In genomic region chr6:140897804-140898573, GRCh38 we compare ENCODE assay signal across 13 cellular contexts.
DNase-seq lines count a peak whose midpoint lies in the region; ATAC-seq, FAIRE-seq and TF ChIP-seq lines count a peak whose summit lies in the region.
"Had no signal": no experiment of that assay in that cellular context is flagged by ENCODE, and none has a peak within 500 bp of the region (broad histone marks: within the 10 kb centered on the region; RNA-seq: fewer than 3 reads in every experiment).

No MANE protein-coding gene starts in this region.

- FAIRE-seq in HTR-8/SVneo (lab: Jason Lieb, UNC), result no peak
- no peak for FAIRE-seq in GM12892 (lab: Jason Lieb, UNC)
- FAIRE-seq: islet of Langerhans had no signal

- no peaks in the 10 kb centered on the region for H3K4me1 ChIP-seq in left ventricle myocardium inferior
- H3K4me1 ChIP-seq: neural progenitor cell had no signal

- peak overlapping the region; percentile 8 for H3K4me3 ChIP-seq in left ventricle myocardium inferior
- H3K4me3 ChIP-seq: neural progenitor cell had no signal

- H3K27me3 ChIP-seq in left ventricle myocardium inferior (ENCODE audit: low read depth), result no peaks in the 10 kb centered on the region
- H3K27me3 ChIP-seq: neural progenitor cell had no signal

- DNase-seq in HTR-8/SVneo (ENCODE audit: insufficient read length, low spot score) (peak; percentile 6), RPMI7951 (ENCODE audit: low read depth) (peak; percentile 24), left ventricle myocardium inferior (no peak), COLO668 (lab: John Stamatoyannopoulos, UW; ENCODE audit: unreplicated experiment) (no peak), NCI-H2171 treated with DMSO at 0.1 percent for 48 hours (lab: John Stamatoyannopoulos, UW) (no peak), GM12892 (ENCODE audit: insufficient read length) (no peak)
- DNase-seq: caudate nucleus; stimulated activated CD4-positive, alpha-beta T cell treated with anti-CD3 and anti-CD28 coated beads, Interleukin-4, amount 100 ng/mL, for 24 hours had no signal

- H3K27ac ChIP-seq in C4-2B, result peak overlapping the region; percentile 4; the same call in 1 of the 2 replicates
- H3K27ac ChIP-seq in left ventricle myocardium inferior (replicated peaks), result no peak overlapping the region
- H3K27ac ChIP-seq: neural progenitor cell, VCaP had no signal

- no peaks in the 10 kb centered on the region for H3K36me3 ChIP-seq in left ventricle myocardium inferior
- H3K36me3 ChIP-seq: neural progenitor cell had no signal

- ATAC-seq in GM21619 (IDR thresholded peaks at IDR 0.05; ENCODE audit: unreplicated experiment), result no peak

- H3K9me3 ChIP-seq in left ventricle myocardium inferior (replicated peaks), result peaks cover 25% of the 10 kb centered on the region

- intact Hi-C loops in left ventricle myocardium inferior (cut with micrococcal nuclease), result no loop called here

- no peak for TF ChIP-seq POLR2A in GM12892 (IDR thresholded peaks at IDR 0.05; ENCODE audit: low read depth, low read length)

- TF ChIP-seq CTCF in C4-2B (conservative IDR thresholded peaks at IDR 0.05) (no peak), left ventricle myocardium inferior (IDR thresholded peaks at IDR 0.05; ENCODE audit: borderline replicate concordance) (no peak)

Comparison
In these comparisons a context has a peak if more than half of its experiments do, and no peak if none do; other contexts are left out.
1. DNase-seq: peak in HTR-8/SVneo (single experiment) and RPMI7951 (single experiment); none in left ventricle myocardium inferior (single experiment), COLO668 (single experiment), NCI-H2171 treated with DMSO at 0.1 percent for 48 hours (single experiment) and GM12892 (single experiment).